Comparison of ENCODE assay signal across 17 cellular contexts in genomic region chr13:80123945-80124344, GRCh38.
DNase-seq lines count a peak whose midpoint lies in the region; ATAC-seq and TF ChIP-seq lines count a peak whose summit lies in the region.
"Had no signal": no experiment of that assay in that cellular context is flagged by ENCODE, and none has a peak within 500 bp of the region (broad histone marks: within the 10 kb centered on the region; RNA-seq: fewer than 3 reads in every experiment).

No MANE protein-coding gene starts in this region.

- no peaks in the 10 kb centered on the region for H3K4me1 ChIP-seq in HEK293 (ENCODE audit: control insufficient read depth, insufficient read depth, low read length)
- H3K4me1 ChIP-seq in colonic mucosa, result no peaks in the 10 kb centered on the region
- H3K4me1 ChIP-seq in neural progenitor cell, result peaks cover 19% of the 10 kb centered on the region

- TF ChIP-seq CTCF in HEK293 (tag by site-specific recombination; IDR thresholded peaks at IDR 0.05), result no peak
- TF ChIP-seq CTCF in colonic mucosa (IDR thresholded peaks at IDR 0.05), result no peak
- TF ChIP-seq CTCF in neural progenitor cell (IDR thresholded peaks at IDR 0.05), result no peak

- H3K9ac ChIP-seq in colonic mucosa (ENCODE audit: low read depth in 2 of 2, low read length in 2 of 2), result no peak overlapping the region
- no peak overlapping the region for H3K9ac ChIP-seq in neural progenitor cell
- H3K9ac ChIP-seq: BLaER1 treated with 17β-estradiol and CSF1 and Interleukin-3, amounts not matched to agents 10 nM and 100 nM had no signal

- H3K27me3 Mint-ChIP-seq in neural progenitor cell (ENCODE audit: insufficient read depth, low read depth), result peaks cover 5% of the 10 kb centered on the region
- H3K27me3 Mint-ChIP-seq: B cell had no signal

- intact Hi-C loops in colonic mucosa (cut with DNase I), result no loop called here

- POLR2A ChIA-PET in HEK293 (lab: Yijun Ruan, JAX), result no interaction called here

- no peak overlapping the region for H2AFZ ChIP-seq in neural progenitor cell (replicated peaks)

- no peaks in the 10 kb centered on the region for H3F3A ChIP-seq in neural progenitor cell (ENCODE audit: low read depth)

- ATAC-seq in left lobe of liver, result peak; percentile 92
- no peak for ATAC-seq in HG03565 (IDR thresholded peaks at IDR 0.05; ENCODE audit: unreplicated experiment)
- no peak for ATAC-seq in GM21515 (IDR thresholded peaks at IDR 0.05; ENCODE audit: unreplicated experiment)
- ATAC-seq: CD8-positive, alpha-beta T cell had no signal

- H3K79me2 ChIP-seq in neural progenitor cell (ENCODE audit: low read depth), result no peaks in the 10 kb centered on the region

- DNase-seq in colonic mucosa, result peak; percentile 23
- DNase-seq in left lobe of liver (ENCODE audit: low spot score), result no peak
- DNase-seq in neural progenitor cell (ENCODE audit: low spot score), result no peak
- DNase-seq in activated CD8-positive, alpha-beta memory T cell treated with anti-CD3 and anti-CD28 coated beads, Interleukin-2, amount 50 U/mL, for 4 hours, result no peak
- no peak for DNase-seq in NCI-H446 (lab: John Stamatoyannopoulos, UW)
- DNase-seq: Calu3; CD8-positive, alpha-beta T cell; DMS79 treated with DMSO at 0.1 percent for 48 hours; HCEC 1CT; HFFc6; KBM-7 had no signal

- CTCF ChIA-PET in HEK293 (lab: Yijun Ruan, JAX), result interaction anchor here (0.6 kb wide), 1 partner anchor 894 kb away, joined by 3 read pairs; no protein-coding TSS in a partner anchor

- H3K4me3 Mint-ChIP-seq in neural progenitor cell, result peak overlapping the region; percentile 30
- H3K4me3 Mint-ChIP-seq: B cell; CD8-positive, alpha-beta T cell; HFFc6; IgD-negative memory B cell had no signal

- H4K20me1 ChIP-seq in neural progenitor cell (ENCODE audit: low read depth), result no peaks in the 10 kb centered on the region
- H4K20me1 ChIP-seq: BLaER1 treated with 17β-estradiol and CSF1 and Interleukin-3, amounts not matched to agents 10 nM and 100 nM had no signal

- H3K4me1 Mint-ChIP-seq in neural progenitor cell, result peaks cover 25% of the 10 kb centered on the region
- H3K4me1 Mint-ChIP-seq: B cell, IgD-negative memory B cell had no signal

- H3K9me3 Mint-ChIP-seq in neural progenitor cell, result peaks cover 3% of the 10 kb centered on the region
- H3K9me3 Mint-ChIP-seq: CD8-positive, alpha-beta T cell; HFFc6 had no signal

- H3K36me3 Mint-ChIP-seq in neural progenitor cell, result peaks cover 4% of the 10 kb centered on the region
- H3K36me3 Mint-ChIP-seq: CD8-positive, alpha-beta T cell had no signal

- no peak overlapping the region for H3K4me2 ChIP-seq in neural progenitor cell
- H3K4me2 ChIP-seq: BLaER1 treated with 17β-estradiol and CSF1 and Interleukin-3, amounts not matched to agents 10 nM and 100 nM had no signal

- H3K27me3 ChIP-seq in colonic mucosa (no peaks in the 10 kb centered on the region), neural progenitor cell (no peaks in the 10 kb centered on the region)
- H3K27me3 ChIP-seq: BLaER1 treated with 17β-estradiol and CSF1 and Interleukin-3, amounts not matched to agents 10 nM and 100 nM had no signal

- peak overlapping the region; percentile 85 for H3K27ac Mint-ChIP-seq in neural progenitor cell
- H3K27ac Mint-ChIP-seq: B cell; CD8-positive, alpha-beta T cell; HFFc6; IgD-negative memory B cell had no signal

- H3K9me3 ChIP-seq in HEK293 (ENCODE audit: control insufficient read depth, insufficient read depth, low read depth, low read length) (no peaks in the 10 kb centered on the region), colonic mucosa (no peaks in the 10 kb centered on the region), neural progenitor cell (ENCODE audit: low read depth) (no peaks in the 10 kb centered on the region)
- H3K9me3 ChIP-seq: BLaER1 treated with 17β-estradiol and CSF1 and Interleukin-3, amounts not matched to agents 10 nM and 100 nM had no signal

- no peak overlapping the region for H3K27ac ChIP-seq in HEK293 (ENCODE audit: extremely low read depth, low read depth, low read length)
- H3K27ac ChIP-seq in colonic mucosa, result no peak overlapping the region
- H3K27ac ChIP-seq in neural progenitor cell, result no peak overlapping the region
- H3K27ac ChIP-seq: BLaER1 treated with 17β-estradiol and CSF1 and Interleukin-3, amounts not matched to agents 10 nM and 100 nM had no signal

- H3K4me3 ChIP-seq in HEK293 (ENCODE audit: low read depth, low read length) (no peak overlapping the region), colonic mucosa (no peak overlapping the region), neural progenitor cell (no peak overlapping the region)
- H3K4me3 ChIP-seq: BLaER1 treated with 17β-estradiol and CSF1 and Interleukin-3, amounts not matched to agents 10 nM and 100 nM had no signal

- no peaks in the 10 kb centered on the region for H3K36me3 ChIP-seq in HEK293 (ENCODE audit: control insufficient read depth in 2 of 2, insufficient read depth in 1 of 2, low read length in 2 of 2)
- H3K36me3 ChIP-seq in colonic mucosa, result no peaks in the 10 kb centered on the region
- H3K36me3 ChIP-seq in neural progenitor cell, result no peaks in the 10 kb centered on the region
- H3K36me3 ChIP-seq: BLaER1 treated with 17β-estradiol and CSF1 and Interleukin-3, amounts not matched to agents 10 nM and 100 nM had no signal

TF ChIP-seq in HEK293, 187 proteins besides CTCF, POLR2A, EP300 and RAD21:
- TF ChIP-seq ZNF423 (tag by site-specific recombination; IDR thresholded peaks at IDR 0.05) (no peak), SETDB1 (IDR thresholded peaks at IDR 0.05; ENCODE audit: insufficient read length, low read length) (peak; percentile 43), ZNF48 (tag by site-specific recombination; IDR thresholded peaks at IDR 0.05) (no peak)
